Comparison of ENCODE assay signal across 18 cellular contexts in genomic region chr6:117446851-117447250, GRCh38. TPM values are rescaled to one million over a fixed set of nuclear protein-coding genes. Genes with fewer than 3 reads are reported as not detected.
A peak's percentile ranks its signal among the peaks of the same experiment; 100 is the strongest.
DNase-seq lines count a peak whose midpoint lies in the region; FAIRE-seq and TF ChIP-seq lines count a peak whose summit lies in the region.
"Had no signal": no experiment of that assay in that cellular context is flagged by ENCODE, and none has a peak within 500 bp of the region (broad histone marks: within the 10 kb centered on the region; RNA-seq: fewer than 3 reads in every experiment).

No MANE protein-coding gene starts in this region.

- H3K9me2 ChIP-seq in GM23248 (ENCODE audit: insufficient read depth), result no peaks in the 10 kb centered on the region

- H3K4me3 Mint-ChIP-seq in endodermal cell, result no peak overlapping the region
- H3K4me3 Mint-ChIP-seq: CD4-positive, alpha-beta T cell had no signal

- H3F3A ChIP-seq in GM23248 (ENCODE audit: insufficient read depth), result peaks cover 57% of the 10 kb centered on the region
- peaks cover 26% of the 10 kb centered on the region for H3F3A ChIP-seq in smooth muscle cell (ENCODE audit: low read depth)

- H3K27ac Mint-ChIP-seq in endodermal cell, result no peak overlapping the region
- H3K27ac Mint-ChIP-seq: CD4-positive, alpha-beta T cell had no signal

- no peak for FAIRE-seq in keratinocyte (lab: Jason Lieb, UNC)
- FAIRE-seq: GM12892, HTR-8/SVneo had no signal

- in situ Hi-C loops in GM23248 (cut with MboI), result no loop called here

- WGBS in GM23248 (ENCODE audit: low coverage in 1 of 2, low lambda C conversion rate in 2 of 2, missing lambda C conversion rate in 2 of 2), 2 experiments, result 41 to 70% methylated on average over 3 of the region's 3 CpGs
- 57% methylated on average over 3 of the region's 3 CpGs for WGBS in smooth muscle cell (ENCODE audit: low lambda C conversion rate)
- 89% methylated on average over 3 of the region's 3 CpGs; no CpG with 5 or more reads in 1 of the 2 experiments for WGBS in endodermal cell (ENCODE audit: insufficient coverage in 1 of 2, insufficient read length in 1 of 2), 2 experiments

- H3K9ac ChIP-seq in GM23248, result no peak overlapping the region; the same call in 1 of the 2 replicates
- H3K9ac ChIP-seq in adipocyte (ENCODE audit: low read length), result peak overlapping the region; percentile 15
- no peak overlapping the region for H3K9ac ChIP-seq in keratinocyte (ENCODE audit: control insufficient read depth, extremely low read depth, insufficient read depth, low read length)
- H3K9ac ChIP-seq in smooth muscle cell (ENCODE audit: low read depth), result no peak overlapping the region
- H3K9ac ChIP-seq in endodermal cell (ENCODE audit: extremely low read depth, low read length, poor library complexity, severe bottlenecking), result no peak overlapping the region

- H2AFZ ChIP-seq in GM23248 (peak overlapping the region; percentile 31), keratinocyte (ENCODE audit: control insufficient read depth, low read length) (peak overlapping the region; percentile 53), smooth muscle cell (ENCODE audit: low read depth) (peak overlapping the region; percentile 13)

- H3K27ac ChIP-seq in GM23248 (peak overlapping the region; percentile 91), keratinocyte (ENCODE audit: control insufficient read depth, insufficient read depth, low read length) (no peak overlapping the region), smooth muscle cell (ENCODE audit: low read depth) (peak overlapping the region; percentile 100), vagina (no peak overlapping the region), endodermal cell (ENCODE audit: low read depth, low read length) (no peak overlapping the region)

- no peaks in the 10 kb centered on the region for H3K9me3 Mint-ChIP-seq in endodermal cell
- H3K9me3 Mint-ChIP-seq: CD4-positive, alpha-beta T cell had no signal

- no peak for TF ChIP-seq CTCF in keratinocyte (optimal IDR thresholded peaks at IDR 0.05 in 1 of 3, IDR thresholded peaks at IDR 0.05 in 1 of 3, conservative IDR thresholded peaks at IDR 0.05 in 1 of 3; ENCODE audit: extremely low read depth in 1 of 3, insufficient read depth in 2 of 3, low read length in 3 of 3)
- no peak for TF ChIP-seq CTCF in smooth muscle cell (IDR thresholded peaks at IDR 0.05; ENCODE audit: borderline replicate concordance, insufficient read depth, poor library complexity, severe bottlenecking)
- TF ChIP-seq CTCF in vagina (IDR thresholded peaks at IDR 0.05), result no peak
- no peak for TF ChIP-seq CTCF in endodermal cell (conservative IDR thresholded peaks at IDR 0.05)

- H3K27me3 Mint-ChIP-seq in endodermal cell (ENCODE audit: insufficient read depth), result peaks cover 42% of the 10 kb centered on the region

- H3K4me1 ChIP-seq in GM23248 (ENCODE audit: insufficient read depth) (peaks cover 91% of the 10 kb centered on the region), adipocyte (ENCODE audit: control insufficient read depth, insufficient read depth, low read length) (peaks cover 72% of the 10 kb centered on the region), keratinocyte (ENCODE audit: control insufficient read depth, extremely low read depth, insufficient read depth, low read length) (peaks cover 40% of the 10 kb centered on the region), smooth muscle cell (ENCODE audit: low read depth) (peaks cover 46% of the 10 kb centered on the region), vagina (peaks cover 13% of the 10 kb centered on the region), endodermal cell (ENCODE audit: control insufficient read depth, insufficient read depth, low read length) (no peaks in the 10 kb centered on the region)

- H3K4me2 ChIP-seq in GM23248 (ENCODE audit: unreplicated experiment) (peak overlapping the region; percentile 34), keratinocyte (ENCODE audit: control insufficient read depth, extremely low read depth, insufficient read depth, low read depth, low read length) (no peak overlapping the region), smooth muscle cell (peak overlapping the region; percentile 80)

- no peaks in the 10 kb centered on the region for H3K9me1 ChIP-seq in keratinocyte (ENCODE audit: control insufficient read depth, extremely low read depth, insufficient read depth, low read length)

- no peaks in the 10 kb centered on the region for H3K36me3 Mint-ChIP-seq in endodermal cell (ENCODE audit: low read depth)

- intact Hi-C loops in vagina (cut with DNase I), result no loop called here

- H3K4me3 ChIP-seq in GM23248 (no peak overlapping the region), adipocyte (ENCODE audit: low read length) (no peak overlapping the region), keratinocyte (ENCODE audit: control insufficient read depth in 2 of 3, extremely low read depth in 1 of 3, insufficient read depth in 2 of 3, low read depth in 1 of 3, low read length in 3 of 3) (no peak overlapping the region), smooth muscle cell (no peak overlapping the region), vagina (no peak overlapping the region), endodermal cell (ENCODE audit: low read length) (no peak overlapping the region)

- peaks cover 14% of the 10 kb centered on the region for H3K4me1 Mint-ChIP-seq in endodermal cell

- dilution Hi-C loops in keratinocyte (cut with MboI; ENCODE audit: extremely low pct_ligation_motif_present, low sequenced_read_pairs), result no loop called here

- H3K36me3 ChIP-seq in GM23248 (ENCODE audit: low read depth) (no peaks in the 10 kb centered on the region), adipocyte (ENCODE audit: control insufficient read depth, insufficient read depth, low read length, severe bottlenecking) (no peaks in the 10 kb centered on the region), keratinocyte (ENCODE audit: control insufficient read depth in 2 of 2, extremely low read depth in 1 of 2, insufficient read depth in 2 of 2, low read length in 2 of 2) (no peaks in the 10 kb centered on the region), smooth muscle cell (ENCODE audit: low read depth) (no peaks in the 10 kb centered on the region), vagina (no peaks in the 10 kb centered on the region), endodermal cell (ENCODE audit: control insufficient read depth, insufficient read depth, low read length) (no peaks in the 10 kb centered on the region)

- H3K27me3 ChIP-seq in GM23248 (replicated peaks; ENCODE audit: insufficient read depth) (no peaks in the 10 kb centered on the region), adipocyte (replicated peaks; ENCODE audit: control insufficient read depth, insufficient read depth, low read length) (no peaks in the 10 kb centered on the region), keratinocyte (ENCODE audit: control insufficient read depth, extremely low read depth, insufficient read depth, low read length) (no peaks in the 10 kb centered on the region), smooth muscle cell (ENCODE audit: low read depth) (no peaks in the 10 kb centered on the region), vagina (no peaks in the 10 kb centered on the region), endodermal cell (ENCODE audit: control insufficient read depth, insufficient read depth, low read length, poor library complexity, severe bottlenecking) (peaks cover 71% of the 10 kb centered on the region)

- H3K79me2 ChIP-seq in GM23248 (ENCODE audit: insufficient read depth) (no peaks in the 10 kb centered on the region), keratinocyte (ENCODE audit: control insufficient read depth, insufficient read depth, low read length) (no peaks in the 10 kb centered on the region), smooth muscle cell (ENCODE audit: low read depth) (no peaks in the 10 kb centered on the region)

- no peaks in the 10 kb centered on the region for H3K9me3 ChIP-seq in GM23248 (ENCODE audit: low read depth)
- H3K9me3 ChIP-seq in adipocyte (ENCODE audit: control insufficient read depth, low read length), result no peaks in the 10 kb centered on the region
- H3K9me3 ChIP-seq in keratinocyte (ENCODE audit: control insufficient read depth, low read depth, low read length), result no peaks in the 10 kb centered on the region
- H3K9me3 ChIP-seq in smooth muscle cell (replicated peaks; ENCODE audit: low read depth), result no peaks in the 10 kb centered on the region
- H3K9me3 ChIP-seq in vagina, result no peaks in the 10 kb centered on the region
- no peaks in the 10 kb centered on the region for H3K9me3 ChIP-seq in endodermal cell (ENCODE audit: control insufficient read depth, low read length)

- DNase-seq in GM23248 (peak; percentile 44), adipocyte (ENCODE audit: low read depth) (peak; percentile 30), keratinocyte (ENCODE audit: low read depth, low spot score) (no peak), smooth muscle cell (lab: John Stamatoyannopoulos, UW; ENCODE audit: unreplicated experiment) (no peak), vagina (ENCODE audit: extremely low spot score in 2 of 2) (no peak), endodermal cell (no peak), nucleus accumbens (lab: John Stamatoyannopoulos, UW) (no peak)
- DNase-seq: ACHN; Calu3; CD4-positive, alpha-beta T cell; GDM1; GOT3; NCI-H1105; NCI-H187; NCI-H446; PC-3 had no signal

- no peak for TF ChIP-seq POLR2A in vagina (IDR thresholded peaks at IDR 0.05)

- H4K20me1 ChIP-seq in GM23248 (ENCODE audit: insufficient read depth), result no peaks in the 10 kb centered on the region
- no peaks in the 10 kb centered on the region for H4K20me1 ChIP-seq in keratinocyte (ENCODE audit: control insufficient read depth, extremely low read depth, insufficient read depth, low read length)
- H4K20me1 ChIP-seq in smooth muscle cell (ENCODE audit: low read depth), result no peaks in the 10 kb centered on the region

RNA-seq across cellular contexts. Expression of gene ROS1, which starts 21.1 kb away (rescaled TPM):
- total RNA-seq in GM23248 (2014; rRNA removed; shearing (Covaris generic)), result 0.43 and 0.76 TPM in 2 replicates
- polyA plus RNA-seq in GM23248 (2016; fragmentation: Nextera tagmentation; extraction: Ambion mirVana) (0.16 and 0.20 TPM in 2 replicates), keratinocyte (0.16 to 0.46 TPM (median 0.16 TPM) in 3 replicates), smooth muscle cell (0.03 and 0.08 TPM in 2 replicates)
- not detected for polyA plus RNA-seq in keratinocyte (2011; ENCODE audit: low read depth)
- polyA plus RNA-seq in keratinocyte (2011; cell fraction: cytosol; rRNA removed), result 0.07 and 0.08 TPM in 2 replicates
- polyA plus RNA-seq in keratinocyte (2011; cell fraction: nucleus; rRNA removed), result 0.45 and 0.50 TPM in 2 replicates
- 0.21 TPM in 1 of 2 replicates, not detected in the other for polyA plus RNA-seq in keratinocyte (2012; ENCODE audit: low replicate concordance)
- polyA minus RNA-seq in keratinocyte, result 0.10 to 0.49 TPM (median 0.35 TPM) in 3 replicates
- not detected for polyA minus RNA-seq in keratinocyte (2011; cell fraction: cytosol; rRNA and poly(A)+ RNA removed)
- polyA minus RNA-seq in keratinocyte (2011; cell fraction: nucleus; rRNA and poly(A)+ RNA removed), result 0.63 and 1.7 TPM in 2 replicates
- total RNA-seq in smooth muscle cell (0.09 and 3.0 TPM in 2 replicates), vagina (not detected), endodermal cell (not detected)
- not detected for polyA plus RNA-seq in endodermal cell (2013, experiment 1 of 2)
- not detected for polyA plus RNA-seq in endodermal cell (2013, experiment 2 of 2)
- total RNA-seq: CD4-positive, alpha-beta T cell had no signal

RNA-seq across cellular contexts. Expression of gene DCBLD1, which starts 35.6 kb away (rescaled TPM):
- 38.4 and 52.0 TPM in 2 replicates for total RNA-seq in GM23248 (2014; rRNA removed; shearing (Covaris generic))
- 24.0 and 25.1 TPM in 2 replicates for polyA plus RNA-seq in GM23248 (2016; fragmentation: Nextera tagmentation; extraction: Ambion mirVana)
- 15.8 to 21.7 TPM (median 21.0 TPM) in 3 replicates for polyA plus RNA-seq in keratinocyte
- polyA plus RNA-seq in keratinocyte (2011; ENCODE audit: low read depth), result 24.9 TPM
- 7.7 and 10.3 TPM in 2 replicates for polyA plus RNA-seq in keratinocyte (2011; cell fraction: cytosol; rRNA removed)
- polyA plus RNA-seq in keratinocyte (2011; cell fraction: nucleus; rRNA removed), result 25.4 and 31.5 TPM in 2 replicates
- polyA plus RNA-seq in keratinocyte (2012; ENCODE audit: low replicate concordance), result 10.5 and 17.1 TPM in 2 replicates
- polyA minus RNA-seq in keratinocyte, result 7.9 to 19.4 TPM (median 16.5 TPM) in 3 replicates
- 20.3 TPM for polyA minus RNA-seq in keratinocyte (2011; cell fraction: cytosol; rRNA and poly(A)+ RNA removed)
- 31.2 and 42.1 TPM in 2 replicates for polyA minus RNA-seq in keratinocyte (2011; cell fraction: nucleus; rRNA and poly(A)+ RNA removed)
- total RNA-seq in smooth muscle cell, result 82.1 and 86.1 TPM in 2 replicates
- 44.6 and 77.5 TPM in 2 replicates for polyA plus RNA-seq in smooth muscle cell
- 14.2 TPM for total RNA-seq in vagina
- 10 to 100 TPM; 16.2 to 27.9 TPM for total RNA-seq in endodermal cell
- 11.3 TPM for polyA plus RNA-seq in endodermal cell (2013, experiment 1 of 2)
- polyA plus RNA-seq in endodermal cell (2013, experiment 2 of 2), result 12.9 TPM

Comparison
In these comparisons a context has a peak if more than half of its experiments do, and no peak if none do; other contexts are left out.
1. DNase-seq: peak in GM23248 (single experiment) and adipocyte (single experiment); none in keratinocyte (single experiment), smooth muscle cell (single experiment), vagina (0 of 2), endodermal cell (single experiment) and nucleus accumbens (0 of 56).
2. H3K27ac ChIP-seq: peak in GM23248 (single experiment) and smooth muscle cell (single experiment); none in keratinocyte (single experiment), vagina (single experiment) and endodermal cell (single experiment).
3. Peak in every context shown above with its lines, with median percentiles within 50 percentile points of each other: H2AFZ ChIP-seq.